15 cellular contexts compared by ENCODE assay signal in the genomic region with DNA sequence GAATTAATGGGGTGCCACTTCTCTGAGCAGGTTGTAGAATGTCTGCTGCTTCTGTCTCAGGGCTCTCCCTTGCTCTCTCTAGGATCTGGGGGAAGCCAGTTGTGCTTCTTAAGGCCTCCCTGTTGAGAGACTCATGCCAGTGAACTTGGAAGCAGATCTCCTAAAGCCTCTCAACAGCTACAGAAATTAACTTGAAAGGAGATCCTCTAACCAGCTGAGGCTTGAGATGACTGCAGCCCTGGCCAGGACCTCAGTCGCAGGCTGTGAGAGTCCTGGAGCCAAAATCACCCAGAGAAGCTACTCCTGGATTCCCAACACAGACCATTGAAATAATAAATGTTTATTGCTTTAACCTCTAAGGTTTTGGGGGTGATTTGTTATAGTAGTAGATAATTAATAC.
DNase-seq lines count a peak whose midpoint lies in the region; FAIRE-seq and TF ChIP-seq lines count a peak whose summit lies in the region.
"Had no signal": no experiment of that assay in that cellular context is flagged by ENCODE, and none has a peak within 500 bp of the region (broad histone marks: within the 10 kb centered on the region; RNA-seq: fewer than 3 reads in every experiment).

No MANE protein-coding gene starts in this region.

- no peak overlapping the region for H3K4me3 Mint-ChIP-seq in brain
- H3K4me3 Mint-ChIP-seq in nephron progenitor cell: no peak overlapping the region
- H3K4me3 Mint-ChIP-seq: CD14-positive monocyte; CD8-positive, alpha-beta T cell had no signal

- no peaks in the 10 kb centered on the region for H3K4me1 ChIP-seq in small intestine (ENCODE audit: control insufficient read depth in 2 of 2, insufficient read depth in 1 of 2, low read depth in 1 of 2, low read length in 1 of 2)

- WGBS in small intestine, 3 donors: 80 to 95% (median 85%) methylated on average over 1 of the region's 1 CpG

- H3K9me3 ChIP-seq in small intestine (ENCODE audit: control insufficient read depth, low read depth) (no peaks in the 10 kb centered on the region), MG63 (no peaks in the 10 kb centered on the region)

- no peaks in the 10 kb centered on the region for H3K36me3 Mint-ChIP-seq in brain
- H3K36me3 Mint-ChIP-seq in nephron progenitor cell (ENCODE audit: low read depth): no peaks in the 10 kb centered on the region
- H3K36me3 Mint-ChIP-seq: CD14-positive monocyte; CD8-positive, alpha-beta T cell had no signal

- TF ChIP-seq CTCF in brain (conservative IDR thresholded peaks at IDR 0.05) (no peak), nephron progenitor cell (IDR thresholded peaks at IDR 0.05) (no peak)

- DNase-seq in DMS79 treated with DMSO at 0.1 percent for 48 hours (lab: John Stamatoyannopoulos, UW): peak; percentile 63
- no peak for DNase-seq in DMS79 (lab: John Stamatoyannopoulos, UW)
- no peak for DNase-seq in nephron progenitor cell
- DNase-seq in small intestine: no peak
- no peak for DNase-seq in iPS-NIHi7 (ENCODE audit: extremely low spot score)
- DNase-seq in MG63: no peak
- DNase-seq: CD8-positive, alpha-beta T cell; COR-L47 had no signal

- H3K4me3 ChIP-seq in small intestine (ENCODE audit: low read depth in 1 of 2, low read length in 2 of 2): no peak overlapping the region
- H3K4me3 ChIP-seq in MG63: no peak overlapping the region
- H3K4me3 ChIP-seq: GM12878, K562 had no signal

- FAIRE-seq in small intestine (lab: Jason Lieb, UNC): no peak
- FAIRE-seq: GM12878, GM18507, K562 had no signal

- H3K27me3 ChIP-seq in small intestine (ENCODE audit: control insufficient read depth in 2 of 2, insufficient read depth in 2 of 2, low read length in 2 of 2) (no peaks in the 10 kb centered on the region), MG63 (no peaks in the 10 kb centered on the region)

- H3K27me3 Mint-ChIP-seq in brain: peaks cover 2% of the 10 kb centered on the region
- no peaks in the 10 kb centered on the region for H3K27me3 Mint-ChIP-seq in nephron progenitor cell (ENCODE audit: low read depth, poor library complexity)

- H3K36me3 ChIP-seq in small intestine (ENCODE audit: control insufficient read depth in 2 of 2, insufficient read depth in 2 of 2, low read length in 2 of 2) (no peaks in the 10 kb centered on the region), MG63 (no peaks in the 10 kb centered on the region)

- H3K27ac Mint-ChIP-seq in brain (peak overlapping the region in 3 of 5 experiments; percentile 36 to 82 (median 70)), nephron progenitor cell (peak overlapping the region; percentile 96)
- H3K27ac Mint-ChIP-seq: CD14-positive monocyte; CD8-positive, alpha-beta T cell had no signal

- no peak overlapping the region for H3K27ac ChIP-seq in small intestine (ENCODE audit: low read depth in 1 of 2, low read length in 1 of 2)
- H3K27ac ChIP-seq: 22Rv1, HL-60 had no signal

- H3K9me3 Mint-ChIP-seq in brain (peaks cover 0 to 8% (median 0%) of the 10 kb centered on the region in 5 experiments), nephron progenitor cell (no peaks in the 10 kb centered on the region)
- H3K9me3 Mint-ChIP-seq: CD8-positive, alpha-beta T cell had no signal

- H3K4me1 Mint-ChIP-seq in brain: peaks cover 49% of the 10 kb centered on the region
- peaks cover 26% of the 10 kb centered on the region for H3K4me1 Mint-ChIP-seq in nephron progenitor cell
